8 cellular contexts compared by ENCODE assay signal in the genomic region with DNA sequence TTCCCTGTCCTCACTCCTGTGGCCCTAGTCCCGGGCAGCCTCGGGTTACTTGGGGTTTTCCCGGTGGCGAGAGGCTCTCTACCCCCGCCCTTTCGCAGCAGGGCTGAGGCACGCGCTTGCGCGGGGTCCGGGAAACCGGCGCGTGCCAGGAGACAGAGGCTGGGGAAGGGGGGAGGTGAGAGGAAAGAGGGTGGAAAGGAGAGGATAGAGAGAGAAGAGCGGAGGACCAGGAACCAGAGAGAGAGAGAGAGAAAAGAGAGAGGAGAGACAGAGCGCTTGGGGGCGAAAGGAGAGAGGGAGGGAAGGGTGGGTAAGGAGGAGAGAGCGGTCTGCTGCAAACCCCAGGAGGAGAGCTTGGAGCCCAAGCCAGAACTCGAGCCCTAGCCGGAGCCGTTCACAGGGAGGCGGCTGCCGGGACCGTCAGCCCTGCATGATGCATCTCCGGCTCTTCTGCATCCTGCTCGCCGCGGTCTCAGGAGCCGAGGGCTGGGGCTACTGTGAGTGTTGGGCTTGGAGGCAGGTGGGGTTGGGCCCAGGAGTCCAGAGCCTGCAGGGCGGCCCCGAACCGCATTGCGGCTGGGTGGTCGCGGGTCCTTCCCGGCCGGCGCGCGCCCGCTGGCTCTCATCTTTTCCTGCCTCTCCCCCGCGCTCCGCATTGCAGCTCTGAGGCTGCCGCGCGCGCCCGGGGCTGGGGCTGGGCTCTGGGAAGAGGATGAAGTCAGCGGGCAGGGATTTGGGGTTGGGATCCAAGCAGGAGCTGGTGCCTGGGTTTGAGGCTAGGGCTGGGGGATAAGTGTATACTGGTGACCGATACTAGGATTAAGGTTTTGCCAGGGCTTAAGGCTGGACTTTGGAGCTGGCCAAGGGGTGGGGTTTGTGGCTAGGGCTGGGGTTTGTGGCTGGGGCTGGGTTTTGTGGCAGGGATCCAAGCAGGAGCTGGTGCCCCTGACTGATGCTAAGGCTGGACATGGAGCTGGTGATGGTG. TPM values are rescaled to one million over a fixed set of nuclear protein-coding genes. Genes with fewer than 3 reads are reported as not detected.
DNase-seq lines count a peak whose midpoint lies in the region; ATAC-seq, FAIRE-seq and TF ChIP-seq lines count a peak whose summit lies in the region.

CNTNAP1 (plus strand) TSS at position 132 of the 985 bp plus-strand sequence; CDS start at position 431, 299 bp downstream.

- intact Hi-C loops in HepG2 (cut with micrococcal nuclease; ENCODE audit: unreplicated experiment): loop anchor here (1.0 kb wide), 1 partner anchor 64 kb away; no protein-coding TSS in a partner anchor

- peak; percentile 1 to 45; a peak in 2 of 4 replicates for TF ChIP-seq POLR2A in HepG2 (IDR thresholded peaks at IDR 0.05; ENCODE audit: insufficient read depth in 1 of 2, low read depth in 2 of 2, low read length in 2 of 2)

- H4K20me1 ChIP-seq in HepG2 (ENCODE audit: insufficient read depth, low read length): no peaks in the 10 kb centered on the region

- H3K4me1 ChIP-seq in HepG2 (ENCODE audit: insufficient read depth, low read length) (peaks cover 42% of the 10 kb centered on the region), subcutaneous abdominal adipose tissue (ENCODE audit: control insufficient read depth in 5 of 5, insufficient read depth in 5 of 5, low read length in 5 of 5) (peaks cover 2 to 57% (median 54%) of the 10 kb centered on the region in 5 donors)

- no TSS peak for BruUV-seq in HepG2 (replicated peaks; lab: Mats Ljungman, UMichigan)

- no peaks in the 10 kb centered on the region for H3K9me3 ChIP-seq in SK-N-MC (ENCODE audit: low read depth, low read length)
- no peaks in the 10 kb centered on the region for H3K9me3 ChIP-seq in HepG2 (ENCODE audit: low read length)
- H3K9me3 ChIP-seq in subcutaneous abdominal adipose tissue (ENCODE audit: control insufficient read depth in 5 of 5, low read length in 5 of 5): no peaks in the 10 kb centered on the region

- peak within 1 kb of the TSS; percentile 92 for H3K4me3 ChIP-seq in SK-N-MC
- H3K4me3 ChIP-seq in HepG2 (replicated peaks in 1 of 3; ENCODE audit: insufficient read depth in 1 of 3, low read depth in 2 of 3, low read length in 3 of 3): peak within 1 kb of the TSS; percentile 65 to 91 (median 80)
- H3K4me3 ChIP-seq in subcutaneous abdominal adipose tissue (ENCODE audit: low read depth in 1 of 5, low read length in 5 of 5): peak within 1 kb of the TSS in 4 of 5 donors; percentile 47 to 61 (median 55)

- no peaks in the 10 kb centered on the region for H3K79me2 ChIP-seq in HepG2 (ENCODE audit: insufficient read depth, low read length)

- TF ChIP-seq EP300 in HepG2 (IDR thresholded peaks at IDR 0.05; ENCODE audit: low read depth in 2 of 2, low read length in 2 of 2) (no peak), HepG2 (CRISPR knock-in tag; IDR thresholded peaks at IDR 0.05; ENCODE audit: borderline replicate concordance) (no peak; the same call in 1 of the 2 replicates)

- no peaks in the 10 kb centered on the region; the same call in 1 of the 2 replicates for H3K36me3 ChIP-seq in SK-N-MC (ENCODE audit: insufficient read depth, low read length)
- no peaks in the 10 kb centered on the region for H3K36me3 ChIP-seq in HepG2 (replicated peaks in 1 of 2; ENCODE audit: control insufficient read depth in 1 of 2, insufficient read depth in 2 of 2, low read length in 2 of 2)
- H3K36me3 ChIP-seq in subcutaneous abdominal adipose tissue (ENCODE audit: control insufficient read depth in 5 of 5, insufficient read depth in 5 of 5, low read length in 5 of 5): peaks cover 0 to 18% (median 4%) of the 10 kb centered on the region in 5 donors

- peak; percentile 49 for ATAC-seq in HepG2
- no peak for ATAC-seq in HG02642 (IDR thresholded peaks at IDR 0.05; ENCODE audit: poor library complexity, unreplicated experiment)
- ATAC-seq in HG02588 (IDR thresholded peaks at IDR 0.05; ENCODE audit: unreplicated experiment): no peak

- H3K27ac ChIP-seq in SK-N-MC: peak within 1 kb of the TSS; percentile 61
- H3K27ac ChIP-seq in HepG2 (ENCODE audit: extremely low read length, insufficient read depth, low read length): peak within 1 kb of the TSS; percentile 48
- peak within 1 kb of the TSS; percentile 29 for H3K27ac ChIP-seq in subcutaneous abdominal adipose tissue (ENCODE audit: low read depth, low read length)

- 3% methylated on average over 29 of the region's 51 CpGs for WGBS in HepG2 (ENCODE audit: low lambda C conversion rate)

- peak within 1 kb of the TSS; percentile 94 for H2AFZ ChIP-seq in HepG2 (ENCODE audit: low read length)

- FAIRE-seq in HTR-8/SVneo (lab: Jason Lieb, UNC) (peak; percentile 80), HepG2 (lab: Jason Lieb, UNC) (peak; percentile 72)

- POLR2A ChIA-PET in HepG2 (lab: Yijun Ruan, JAX): interaction anchor here (0.8 to 2.3 kb wide), 11 partner anchors 9 to 141 kb away, joined by 3 to 24 read pairs (median 6); partner anchors contain the start of genes BECN1, PSMC3IP, RETREG3 and TUBG1

- TF ChIP-seq RAD21 in HepG2 (CRISPR knock-in tag; IDR thresholded peaks at IDR 0.05): no peak

- H3K9ac ChIP-seq in SK-N-MC (ENCODE audit: insufficient read length): peak within 1 kb of the TSS; percentile 61
- H3K9ac ChIP-seq in HepG2 (ENCODE audit: insufficient read depth, low read depth, low read length): peak within 1 kb of the TSS; percentile 63
- H3K9ac ChIP-seq in subcutaneous abdominal adipose tissue (ENCODE audit: low read length in 5 of 5): peak within 1 kb of the TSS in 4 of 5 donors; percentile 41 to 46 (median 46)

- DNase-seq in DMS53 treated with DMSO at 0.1 percent for 48 hours (lab: John Stamatoyannopoulos, UW; ENCODE audit: unreplicated experiment) (peak; percentile 79), HTR-8/SVneo (ENCODE audit: insufficient read length, low spot score) (peak; percentile 90), SK-N-MC (ENCODE audit: low read depth, low spot score) (no peak), dermis blood vessel endothelial cell (peak; percentile 69), HepG2 (ENCODE audit: low spot score) (peak; percentile 45)

- H3K4me2 ChIP-seq in HepG2 (ENCODE audit: low read depth, low read length): peak within 1 kb of the TSS; percentile 84

- in situ Hi-C loops in HepG2 (cut with HindIII; ENCODE audit: extremely low pct_ligation_motif_present, low pct_unique_long_range_greater_than_20kb): no loop called here

- no peak for TF ChIP-seq CTCF in HepG2 (CRISPR knock-in tag; IDR thresholded peaks at IDR 0.05)

- CTCF ChIA-PET in HepG2 (lab: Yijun Ruan, JAX; ENCODE audit: low intra/inter-chr PET ratio, low total read pairs): interaction anchor here (1.8 kb wide), 1 partner anchor 105 kb away, joined by 9 read pairs; the partner anchor contains the start of gene PSMC3IP

- no peaks in the 10 kb centered on the region for H3K27me3 ChIP-seq in HepG2 (ENCODE audit: control insufficient read depth in 1 of 2, insufficient read depth in 2 of 2, low read length in 2 of 2)
- H3K27me3 ChIP-seq in subcutaneous abdominal adipose tissue (ENCODE audit: control insufficient read depth in 5 of 5, insufficient read depth in 4 of 5, low read length in 5 of 5): peaks cover 0 to 21% (median 12%) of the 10 kb centered on the region in 5 donors

TF ChIP-seq in HepG2, 621 proteins besides CTCF, POLR2A, EP300 and RAD21 (continues in another document):
- TF ChIP-seq ZMAT3 (CRISPR knock-in tag; conservative IDR thresholded peaks at IDR 0.05): peak; percentile 84; the same call in 1 of the 2 replicates
- TF ChIP-seq, protein P1, sequence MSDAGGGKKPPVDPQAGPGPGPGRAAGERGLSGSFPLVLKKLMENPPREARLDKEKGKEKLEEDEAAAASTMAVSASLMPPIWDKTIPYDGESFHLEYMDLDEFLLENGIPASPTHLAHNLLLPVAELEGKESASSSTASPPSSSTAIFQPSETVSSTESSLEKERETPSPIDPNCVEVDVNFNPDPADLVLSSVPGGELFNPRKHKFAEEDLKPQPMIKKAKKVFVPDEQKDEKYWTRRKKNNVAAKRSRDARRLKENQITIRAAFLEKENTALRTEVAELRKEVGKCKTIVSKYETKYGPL (CRISPR knock-in tag; IDR thresholded peaks at IDR 0.05): no peak
- TF ChIP-seq ZNF34 (CRISPR knock-in tag; IDR thresholded peaks at IDR 0.05; ENCODE audit: borderline replicate concordance): no peak
- TF ChIP-seq, protein P2, sequence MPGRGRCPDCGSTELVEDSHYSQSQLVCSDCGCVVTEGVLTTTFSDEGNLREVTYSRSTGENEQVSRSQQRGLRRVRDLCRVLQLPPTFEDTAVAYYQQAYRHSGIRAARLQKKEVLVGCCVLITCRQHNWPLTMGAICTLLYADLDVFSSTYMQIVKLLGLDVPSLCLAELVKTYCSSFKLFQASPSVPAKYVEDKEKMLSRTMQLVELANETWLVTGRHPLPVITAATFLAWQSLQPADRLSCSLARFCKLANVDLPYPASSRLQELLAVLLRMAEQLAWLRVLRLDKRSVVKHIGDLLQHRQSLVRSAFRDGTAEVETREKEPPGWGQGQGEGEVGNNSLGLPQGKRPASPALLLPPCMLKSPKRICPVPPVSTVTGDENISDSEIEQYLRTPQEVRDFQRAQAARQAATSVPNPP (CRISPR knock-in tag; IDR thresholded peaks at IDR 0.05): no peak
- no peak for TF ChIP-seq ELF3 (CRISPR knock-in tag; IDR thresholded peaks at IDR 0.05)

RNA-seq across cellular contexts. Expression of gene CNTNAP1, which starts in this region (rescaled TPM):
- 12.3 and 41.2 TPM in 2 replicates for total RNA-seq in dermis blood vessel endothelial cell
- total RNA-seq in HepG2 (2016; rRNA removed; fragmentation: Illumina TruSeq; extraction: Trizol): 1.2 and 4.5 TPM in 2 replicates
- 1.7 TPM in 2 replicates for total RNA-seq in HepG2 (2016; cell fraction: cytosol; rRNA removed; fragmentation: Illumina TruSeq; extraction: Trizol; ENCODE audit: low read depth)
- total RNA-seq in HepG2 (2016; cell fraction: insoluble cytoplasmic fraction; rRNA removed; fragmentation: Illumina TruSeq; extraction: Trizol): 1.4 and 4.9 TPM in 2 replicates
- total RNA-seq in HepG2 (2016; cell fraction: membrane; rRNA removed; fragmentation: Illumina TruSeq; extraction: Trizol): 1.1 and 1.5 TPM in 2 replicates
- 4.9 and 6.9 TPM in 2 replicates for total RNA-seq in HepG2 (2016; cell fraction: nucleus; rRNA removed; fragmentation: Illumina TruSeq; extraction: Trizol)
- polyA plus RNA-seq in HepG2 (2011; rRNA removed): 7.7 and 10.7 TPM in 2 replicates
- polyA plus RNA-seq in HepG2 (2011; cell fraction: cytosol; rRNA removed): 4.1 and 4.4 TPM in 2 replicates
- 62.6 and 69.7 TPM in 2 replicates for polyA plus RNA-seq in HepG2 (2011; cell fraction: nucleus; rRNA removed)
- 9.2 and 13.1 TPM in 2 replicates for polyA plus RNA-seq in HepG2 (2012)
- 0.15 and 0.23 TPM in 2 replicates for polyA plus RNA-seq in HepG2 (2016; cell fraction: cytosol; fragmentation: Illumina TruSeq; extraction: Trizol; ENCODE audit: low read depth)
- 1.1 and 1.6 TPM in 2 replicates for polyA plus RNA-seq in HepG2 (2016; cell fraction: insoluble cytoplasmic fraction; fragmentation: Illumina TruSeq; extraction: Trizol; ENCODE audit: low read depth)
- 0.47 and 0.51 TPM in 2 replicates for polyA plus RNA-seq in HepG2 (2016; cell fraction: membrane; fragmentation: Illumina TruSeq; extraction: Trizol; ENCODE audit: low read depth)
- 19.8 and 23.5 TPM in 2 replicates for polyA plus RNA-seq in HepG2 (2016; cell fraction: nucleus; fragmentation: Illumina TruSeq; extraction: Trizol; ENCODE audit: insufficient read depth, low read depth)
- polyA minus RNA-seq in HepG2 (2011; rRNA and poly(A)+ RNA removed; ENCODE audit: low replicate concordance): 2.2 and 13.9 TPM in 2 replicates
- 8.8 TPM in 2 replicates for polyA minus RNA-seq in HepG2 (2011; cell fraction: cytosol; rRNA and poly(A)+ RNA removed)
- 12.2 and 13.8 TPM in 2 replicates for polyA minus RNA-seq in HepG2 (2011; cell fraction: nucleus; rRNA and poly(A)+ RNA removed)
